8 cellular contexts compared by ENCODE assay signal in the genomic region with DNA sequence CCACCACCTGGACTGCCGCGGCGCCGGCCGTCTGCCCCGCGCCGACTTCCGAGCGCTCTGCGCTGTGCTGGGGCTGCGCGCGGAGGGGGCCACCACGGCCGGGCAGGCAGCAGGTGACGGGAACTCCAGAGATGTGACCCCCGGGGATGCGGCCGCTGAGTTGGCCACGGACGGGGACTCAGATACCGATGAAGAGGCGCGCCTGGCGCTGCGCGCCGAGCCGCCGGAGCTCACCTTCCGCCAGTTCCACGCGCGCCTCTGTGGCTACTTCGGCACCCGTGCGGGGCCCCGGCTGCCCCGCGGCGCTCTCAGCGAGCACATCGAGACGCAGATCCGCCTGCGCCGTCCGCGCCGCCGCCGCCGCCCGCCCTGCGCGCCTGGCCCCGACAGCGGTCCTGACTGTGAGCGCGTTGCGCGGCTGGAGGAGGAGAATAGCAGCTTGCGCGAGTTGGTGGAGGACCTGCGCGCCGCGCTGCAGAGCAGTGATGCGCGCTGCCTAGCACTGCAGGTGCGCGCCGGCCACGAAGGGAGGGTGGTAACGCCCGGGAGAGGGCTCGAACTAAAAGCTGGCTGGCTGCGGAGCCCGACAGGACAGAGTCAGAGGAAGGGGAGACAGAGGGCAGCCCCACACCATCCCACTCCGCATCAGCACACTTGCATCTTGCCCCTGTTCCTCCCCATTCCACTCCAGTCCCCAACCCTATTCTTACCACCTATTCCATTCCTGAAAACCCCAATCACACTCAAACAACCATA. TPM values are rescaled to one million over a fixed set of nuclear protein-coding genes. Genes with fewer than 3 reads are reported as not detected.
A peak's percentile ranks its signal among the peaks of the same experiment; 100 is the strongest.
DNase-seq lines count a peak whose midpoint lies in the region; ATAC-seq lines count a peak whose summit lies in the region.

No MANE protein-coding gene starts in this region.

- no peaks in the 10 kb centered on the region for H3K36me3 Mint-ChIP-seq in central memory CD8-positive, alpha-beta T cell (ENCODE audit: insufficient read depth)

- peaks cover 59 to 83% (median 72%) of the 10 kb centered on the region in 10 experiments for H3K4me1 ChIP-seq in BLaER1 treated with 17β-estradiol and CSF1 and Interleukin-3, amounts not matched to agents 10 nM and 100 nM
- peaks cover 21 to 25% of the 10 kb centered on the region in 2 donors for H3K4me1 ChIP-seq in mucosa of rectum (ENCODE audit: control insufficient read depth in 2 of 2, insufficient read depth in 2 of 2, low read length in 2 of 2)
- H3K4me1 ChIP-seq in urinary bladder (ENCODE audit: insufficient read depth), result peaks cover 3% of the 10 kb centered on the region

- 0 out of 22 replicates have a peak, but pooled peaks cover 0 to 1% (median 0%) of the 10 kb centered on the region in 11 experiments for H3K9me3 ChIP-seq in BLaER1 treated with 17β-estradiol and CSF1 and Interleukin-3, amounts not matched to agents 10 nM and 100 nM (replicated peaks in 1 of 11)
- H3K9me3 ChIP-seq in mucosa of rectum (ENCODE audit: control insufficient read depth in 2 of 2, low read length in 2 of 2), result no peaks in the 10 kb centered on the region

- H3K4me3 ChIP-seq in BLaER1 treated with 17β-estradiol and CSF1 and Interleukin-3, amounts not matched to agents 10 nM and 100 nM, result peak overlapping the region; percentile 52 to 73 (median 61)
- H3K4me3 ChIP-seq in mucosa of rectum (ENCODE audit: low read length in 2 of 2) (peak overlapping the region; percentile 58 to 65), urinary bladder (ENCODE audit: low read depth, low read length) (peak overlapping the region; percentile 62)

- H3K9me3 Mint-ChIP-seq in central memory CD8-positive, alpha-beta T cell, result no peaks in the 10 kb centered on the region

- H3K27me3 ChIP-seq in BLaER1 treated with 17β-estradiol and CSF1 and Interleukin-3, amounts not matched to agents 10 nM and 100 nM, result peaks cover 59 to 69% (median 66%) of the 10 kb centered on the region in 11 experiments
- peaks cover 21 to 22% of the 10 kb centered on the region in 2 donors for H3K27me3 ChIP-seq in mucosa of rectum (ENCODE audit: control insufficient read depth in 2 of 2, insufficient read depth in 2 of 2, low read length in 2 of 2)

- DNase-seq in NCI-H2196 treated with DMSO at 0.1 percent for 48 hours (lab: John Stamatoyannopoulos, UW; ENCODE audit: unreplicated experiment) (peak; percentile 31), ureter (ENCODE audit: low spot score) (no peak), NCI-H2107 treated with DMSO at 0.1 percent for 48 hours (lab: John Stamatoyannopoulos, UW; ENCODE audit: unreplicated experiment) (no peak)
- no peak for DNase-seq in central memory CD8-positive, alpha-beta T cell (ENCODE audit: low spot score in 2 of 2)

- peaks cover 46% of the 10 kb centered on the region for H3K27me3 Mint-ChIP-seq in central memory CD8-positive, alpha-beta T cell

- H3K4me2 ChIP-seq in BLaER1 treated with 17β-estradiol and CSF1 and Interleukin-3, amounts not matched to agents 10 nM and 100 nM, result peak overlapping the region; percentile 94 to 99 (median 98)

- no peak for ATAC-seq in central memory CD8-positive, alpha-beta T cell (replicated peaks; ENCODE audit: extremely low read depth, poor library complexity, severe bottlenecking)
- no peak for ATAC-seq in GM19395 (IDR thresholded peaks at IDR 0.05; ENCODE audit: unreplicated experiment)

- no peak overlapping the region for H3K27ac Mint-ChIP-seq in central memory CD8-positive, alpha-beta T cell (ENCODE audit: low read depth)

- peak overlapping the region in 9 of 11 experiments; percentile 3 to 62 (median 39); a peak in 14 of 22 replicates for H3K9ac ChIP-seq in BLaER1 treated with 17β-estradiol and CSF1 and Interleukin-3, amounts not matched to agents 10 nM and 100 nM
- peak overlapping the region in 1 of 2 donors; percentile 42 for H3K9ac ChIP-seq in mucosa of rectum (ENCODE audit: low read depth in 1 of 2, low read length in 2 of 2)

- no peak overlapping the region for H3K27ac ChIP-seq in BLaER1 treated with 17β-estradiol and CSF1 and Interleukin-3, amounts not matched to agents 10 nM and 100 nM
- H3K27ac ChIP-seq in mucosa of rectum (ENCODE audit: low read depth in 2 of 2, low read length in 2 of 2), result peak overlapping the region in 1 of 2 donors; percentile 67
- no peak overlapping the region for H3K27ac ChIP-seq in urinary bladder (ENCODE audit: low read depth)

- H3K4me1 Mint-ChIP-seq in central memory CD8-positive, alpha-beta T cell, result peaks cover 24% of the 10 kb centered on the region

- peak overlapping the region; percentile 49 for H3K4me3 Mint-ChIP-seq in central memory CD8-positive, alpha-beta T cell

- WGBS in urinary bladder, result 1% methylated on average over 81 of the region's 81 CpGs

- H4K20me1 ChIP-seq in BLaER1 treated with 17β-estradiol and CSF1 and Interleukin-3, amounts not matched to agents 10 nM and 100 nM, result peaks cover 0 to 36% (median 27%) of the 10 kb centered on the region in 11 experiments; a peak in 17 of 22 replicates

- H3K36me3 ChIP-seq in BLaER1 treated with 17β-estradiol and CSF1 and Interleukin-3, amounts not matched to agents 10 nM and 100 nM, result no peaks in the 10 kb centered on the region
- no peaks in the 10 kb centered on the region for H3K36me3 ChIP-seq in mucosa of rectum (ENCODE audit: control insufficient read depth in 2 of 2, insufficient read depth in 2 of 2, low read length in 2 of 2)
- H3K36me3 ChIP-seq in urinary bladder (ENCODE audit: insufficient read depth), result no peaks in the 10 kb centered on the region

RNA-seq across cellular contexts. Expression of gene EFCC1, which starts 0.9 kb away (rescaled TPM):
- total RNA-seq in urinary bladder (5.7 TPM), ureter (2.1 TPM)
- 4.3 TPM for polyA plus RNA-seq in urinary bladder

RNA-seq across cellular contexts. Expression of gene CFAP92, which starts 8.1 kb away (rescaled TPM):
- total RNA-seq in urinary bladder (1.9 TPM), ureter (2.1 TPM)
- 0.62 TPM for polyA plus RNA-seq in urinary bladder

RNA-seq across cellular contexts. Expression of gene GP9, which starts 58.6 kb away (rescaled TPM):
- total RNA-seq in urinary bladder, result not detected
- not detected for polyA plus RNA-seq in urinary bladder
- not detected for total RNA-seq in ureter
